ENCODE assay signal across 19 cellular contexts in the genomic region with DNA sequence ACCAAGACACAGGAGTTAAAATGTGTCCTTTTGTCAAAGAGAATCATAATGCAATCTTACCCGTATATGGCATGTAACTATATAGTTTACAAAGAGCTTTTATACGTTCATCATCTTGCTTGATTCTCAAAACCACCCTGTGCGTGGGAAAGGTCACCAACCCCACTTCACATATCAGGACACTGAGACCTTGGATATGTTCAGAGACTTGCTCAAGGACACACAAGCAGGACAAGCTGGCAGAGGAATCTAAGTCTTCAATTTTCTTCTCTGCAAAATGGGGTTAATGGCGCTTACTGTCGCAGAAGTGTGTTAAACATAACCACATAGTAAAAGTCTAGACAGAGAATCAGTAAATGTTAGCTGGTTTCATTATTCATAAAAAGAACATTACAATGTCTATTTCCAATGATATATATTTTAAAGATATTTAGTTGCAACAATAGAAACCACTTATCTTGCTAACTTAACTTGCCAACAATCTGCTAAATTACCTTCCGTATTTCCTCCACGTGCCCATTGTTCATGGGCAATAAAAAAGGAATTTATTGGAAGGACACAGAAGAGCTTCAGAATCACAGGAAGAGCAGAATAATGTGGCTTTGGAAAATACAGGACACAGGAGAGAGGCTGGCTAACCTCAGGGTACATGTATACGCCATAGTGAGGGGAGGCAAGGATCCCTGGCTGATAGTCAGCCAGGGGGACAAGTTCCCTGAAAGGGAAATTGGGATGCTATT.
DNase-seq lines count a peak whose midpoint lies in the region; ATAC-seq and TF ChIP-seq lines count a peak whose summit lies in the region.
"Had no signal": no experiment of that assay in that cellular context is flagged by ENCODE, and none has a peak within 500 bp of the region (broad histone marks: within the 10 kb centered on the region; RNA-seq: fewer than 3 reads in every experiment).

No MANE protein-coding gene starts in this region.

- H3K4me3 ChIP-seq in mucosa of descending colon: no peak overlapping the region

- ATAC-seq in mucosa of descending colon (peak; percentile 57), GM21576 (IDR thresholded peaks at IDR 0.05; ENCODE audit: unreplicated experiment) (no peak)
- ATAC-seq: HCT116 had no signal

- TF ChIP-seq CTCF in mucosa of descending colon (IDR thresholded peaks at IDR 0.05): no peak

- H3K9me3 ChIP-seq in mucosa of descending colon: no peaks in the 10 kb centered on the region

- no peaks in the 10 kb centered on the region for H3K36me3 ChIP-seq in mucosa of descending colon (ENCODE audit: low read depth)

- intact Hi-C loops in mucosa of descending colon (cut with DNase I, micrococcal nuclease): no loop called here

- peaks cover 12% of the 10 kb centered on the region for H3K4me1 ChIP-seq in mucosa of descending colon (ENCODE audit: low read depth)

- peak; percentile 3 for DNase-seq in NCI-H748 (lab: John Stamatoyannopoulos, UW; ENCODE audit: unreplicated experiment)
- DNase-seq in NCI-H748 treated with DMSO at 0.1 percent for 48 hours (lab: John Stamatoyannopoulos, UW): no peak
- DNase-seq in dermis microvascular lymphatic vessel endothelial cell (ENCODE audit: low read depth in 2 of 2): peak; percentile 67 to 73
- peak in 1 of 3 donors; percentile 9 for DNase-seq in mucosa of descending colon
- no peak for DNase-seq in activated CD4-positive, alpha-beta T cell treated with anti-CD3 and anti-CD28 coated beads, Interleukin-2, amount 50 U/mL, for 4 hours
- no peak for DNase-seq in cerebellum (ENCODE audit: low spot score)
- DNase-seq: ACHN; DMS153; DND-41; NCI-H1092; NCI-H1417 treated with DMSO at 0.1 percent for 48 hours; NCI-H2081 treated with DMSO at 0.1 percent for 48 hours; NCI-H2171; NCI-H226; NCI-H510A; NK-92 treated with Interleukin-12 subunit alpha and Interleukin-12 subunit beta, amount 100 ng/mL, for 24 hours; PC-3 had no signal

Comparison
In these comparisons a context has a peak if more than half of its experiments do, and no peak if none do; other contexts are left out.
1. DNase-seq: peak in NCI-H748 (single experiment) and dermis microvascular lymphatic vessel endothelial cell (2 of 2); none in NCI-H748 treated with DMSO at 0.1 percent for 48 hours (single experiment), activated CD4-positive, alpha-beta T cell treated with anti-CD3 and anti-CD28 coated beads, Interleukin-2, amount 50 U/mL, for 4 hours (0 of 2) and cerebellum (single experiment).